Comparison of ENCODE assay signal across 1 cellular context in the genomic region with DNA sequence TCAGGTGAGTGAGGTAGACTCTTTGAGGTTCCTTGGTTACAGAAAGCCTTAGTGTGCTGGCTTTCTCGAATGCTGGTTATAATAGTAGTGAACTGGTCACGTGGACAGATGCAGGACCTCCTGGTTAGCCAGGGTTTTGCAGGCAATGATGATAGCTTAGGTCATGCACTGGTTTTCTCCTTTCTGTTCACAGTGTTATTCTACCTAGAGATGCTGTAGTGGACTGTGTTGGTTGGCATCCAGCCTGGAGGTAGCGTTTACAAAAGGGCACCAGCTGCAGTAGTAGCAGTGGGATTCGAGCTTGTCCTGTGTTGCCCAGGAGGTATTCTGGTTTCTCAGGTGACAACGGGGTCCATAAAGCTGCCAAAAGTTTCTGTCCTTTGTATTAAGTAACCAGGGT.
TF ChIP-seq lines count a peak whose summit lies in the region.

No MANE protein-coding gene starts in this region.

TF ChIP-seq in H1, 55 proteins besides CTCF, POLR2A, EP300 and RAD21:
- TF ChIP-seq SRF (IDR thresholded peaks at IDR 0.05; ENCODE audit: low read depth, low read length) = no peak
